In genomic region chr10:91017202-91017601, GRCh38 we compare ENCODE assay signal across 22 cellular contexts.
"Had no signal": no experiment of that assay in that cellular context is flagged by ENCODE, and none has a peak within 500 bp of the region (broad histone marks: within the 10 kb centered on the region; RNA-seq: fewer than 3 reads in every experiment).

No MANE protein-coding gene starts in this region.

- ATAC-seq: activated CD4-positive, CD25-positive, alpha-beta regulatory T cell treated with anti-CD3 and anti-CD28 coated beads, Interleukin-2, amount 50 U/mL, for 24 hours; activated CD8-positive, alpha-beta T cell treated with anti-CD3 and anti-CD28 coated beads, Interleukin-2, amount 10 ng/mL, durations not matched to agents 7 days and 5 days; gastrocnemius medialis; heart left ventricle; left ventricle myocardium superior; naive thymus-derived CD4-positive, alpha-beta T cell; stimulated activated naive CD8-positive, alpha-beta T cell treated with anti-CD3 and anti-CD28 coated beads, Interleukin-15, Interleukin-2, amounts not matched to agents 100 U/mL and 50 U/mL, for 24 hours; T-cell had no signal

- H3K27me3 ChIP-seq: esophagus squamous epithelium, gastrocnemius medialis, heart left ventricle, tibial artery had no signal

- H3K4me1 Mint-ChIP-seq: activated naive CD4-positive, alpha-beta T cell treated with anti-CD3 and anti-CD28 coated beads, Interleukin-2, amount 50 U/mL, for 24 hours; naive thymus-derived CD4-positive, alpha-beta T cell; T-cell had no signal

- H3K27ac Mint-ChIP-seq: activated CD8-positive, alpha-beta T cell treated with anti-CD3 and anti-CD28 coated beads, Interleukin-2, amount 10 ng/mL, durations not matched to agents 7 days and 5 days; activated naive CD4-positive, alpha-beta T cell treated with anti-CD3 and anti-CD28 coated beads, Interleukin-2, amount 50 U/mL, for 24 hours; activated T-helper 1 cell treated with anti-CD3 and anti-CD28 coated beads, Interleukin-12 subunit alpha, Interleukin-12 subunit beta, Interleukin-2, Interleukin-4 antibody, amounts not matched to agents 30 ng/mL and 10 ng/mL and 1 ng/mL, durations not matched to agents 14 hours and 24 hours and 36 hours; memory B cell; naive thymus-derived CD4-positive, alpha-beta T cell; T-cell; T-helper 2 cell treated with Interferon-gamma antibody and Interleukin-4, amounts not matched to agents 5 μg/mL and 100 μg/mL, for 36 hours had no signal

- H3K4me1 ChIP-seq: esophagus squamous epithelium, prostate gland had no signal

- H3K4me3 Mint-ChIP-seq: activated CD8-positive, alpha-beta T cell treated with anti-CD3 and anti-CD28 coated beads, Interleukin-2, amount 10 ng/mL, durations not matched to agents 7 days and 5 days; activated naive CD4-positive, alpha-beta T cell treated with anti-CD3 and anti-CD28 coated beads, Interleukin-2, amount 50 U/mL, for 24 hours; activated T-helper 1 cell treated with anti-CD3 and anti-CD28 coated beads, Interleukin-12 subunit alpha, Interleukin-12 subunit beta, Interleukin-2, Interleukin-4 antibody, amounts not matched to agents 30 ng/mL and 10 ng/mL and 1 ng/mL, durations not matched to agents 14 hours and 24 hours and 36 hours; brain; memory B cell; naive thymus-derived CD4-positive, alpha-beta T cell; neural crest cell; T-cell; T-helper 2 cell treated with Interferon-gamma antibody and Interleukin-4, amounts not matched to agents 5 μg/mL and 100 μg/mL, for 36 hours had no signal

- H3K9me3 ChIP-seq: esophagus squamous epithelium, gastrocnemius medialis, heart left ventricle, prostate gland, tibial artery had no signal

- DNase-seq: activated CD4-positive, alpha-beta T cell treated with anti-CD3 and anti-CD28 coated beads, Interleukin-2, amount 50 U/mL, for 1 hour; activated CD8-positive, alpha-beta T cell treated with anti-CD3 and anti-CD28 coated beads, Interleukin-2, amount 10 ng/mL, durations not matched to agents 7 days and 5 days; activated gamma-delta T cell treated with Interleukin-2 at 50 U/mL for 16 hours; aorta; esophagus squamous epithelium; gastrocnemius medialis; heart left ventricle; left ventricle myocardium superior; naive thymus-derived CD4-positive, alpha-beta T cell; stimulated activated CD4-positive, alpha-beta T cell treated with anti-CD3 and anti-CD28 coated beads, Interleukin-4, amount 100 ng/mL, for 24 hours; stimulated activated naive CD8-positive, alpha-beta T cell treated with anti-CD3 and anti-CD28 coated beads, Interleukin-15, Interleukin-2, amounts not matched to agents 100 U/mL and 50 U/mL, for 24 hours; T-cell; tibial artery had no signal

- H3K27ac ChIP-seq: esophagus squamous epithelium, gastrocnemius medialis, heart left ventricle, prostate gland, tibial artery, VCaP had no signal

- H3K9me3 Mint-ChIP-seq: activated naive CD4-positive, alpha-beta T cell treated with anti-CD3 and anti-CD28 coated beads, Interleukin-2, amount 50 U/mL, for 24 hours; activated T-helper 1 cell treated with anti-CD3 and anti-CD28 coated beads, Interleukin-12 subunit alpha, Interleukin-12 subunit beta, Interleukin-2, Interleukin-4 antibody, amounts not matched to agents 30 ng/mL and 10 ng/mL and 1 ng/mL, durations not matched to agents 14 hours and 24 hours and 36 hours; memory B cell; T-cell; T-helper 2 cell treated with Interferon-gamma antibody and Interleukin-4, amounts not matched to agents 5 μg/mL and 100 μg/mL, for 36 hours had no signal

- H3K36me3 ChIP-seq: esophagus squamous epithelium, gastrocnemius medialis, heart left ventricle, prostate gland, tibial artery had no signal

- H3K27me3 Mint-ChIP-seq: memory B cell had no signal

- H3K36me3 Mint-ChIP-seq: activated naive CD4-positive, alpha-beta T cell treated with anti-CD3 and anti-CD28 coated beads, Interleukin-2, amount 50 U/mL, for 24 hours; brain; memory B cell; T-cell had no signal

- H3K4me3 ChIP-seq: esophagus squamous epithelium, gastrocnemius medialis, heart left ventricle, prostate gland, tibial artery had no signal
